In the genomic region with DNA sequence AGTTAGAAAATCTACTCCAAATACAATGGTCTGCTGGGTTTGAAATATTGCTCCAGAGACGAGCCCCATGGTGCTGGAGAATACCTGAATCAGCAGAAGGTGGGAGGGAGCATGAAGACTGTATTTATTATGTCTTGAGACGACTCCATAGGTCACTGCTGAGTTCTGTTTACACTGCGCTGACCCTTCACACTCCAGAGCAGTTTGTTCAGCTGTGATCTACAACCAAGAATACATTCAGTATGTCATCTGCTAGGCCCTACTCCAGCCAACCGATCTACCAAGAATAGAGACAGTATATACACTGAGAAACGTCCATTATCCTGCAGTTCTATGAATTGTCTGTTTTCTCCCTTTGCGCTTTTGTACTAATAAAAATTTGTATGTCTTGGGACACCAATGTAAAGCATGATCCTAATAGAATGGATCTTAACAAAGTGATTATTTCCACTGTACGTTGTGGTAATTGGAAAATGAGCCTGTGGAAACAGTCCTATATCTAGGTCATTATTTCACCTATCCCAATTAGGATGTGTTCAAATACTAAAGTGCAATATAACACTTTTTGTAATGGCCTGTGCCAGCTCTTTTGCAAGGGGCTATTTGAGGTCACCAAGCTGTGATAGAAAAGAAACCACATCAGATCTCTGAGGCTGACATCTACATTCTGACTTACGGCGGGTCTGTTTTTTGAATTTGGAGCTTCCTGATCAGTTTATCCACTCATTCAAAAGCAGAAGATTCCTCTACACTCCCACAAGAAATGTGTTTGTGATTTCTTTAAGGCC, we compare ENCODE assay signal across 12 cellular contexts.
"Had no signal": no experiment of that assay in that cellular context is flagged by ENCODE, and none has a peak within 500 bp of the region (broad histone marks: within the 10 kb centered on the region; RNA-seq: fewer than 3 reads in every experiment).

No MANE protein-coding gene starts in this region.

- H3K9ac ChIP-seq: parathyroid adenoma had no signal

- H2AFZ ChIP-seq: parathyroid adenoma had no signal

- H3K9me3 ChIP-seq: breast epithelium, esophagus muscularis mucosa, stomach, thoracic aorta had no signal

- H3K4me3 ChIP-seq: breast epithelium, esophagus muscularis mucosa, stomach, thoracic aorta had no signal

- DNase-seq: activated CD4-positive, alpha-beta T cell treated with anti-CD3 and anti-CD28 coated beads, Interleukin-2, amount 50 U/mL, for 4 hours; activated gamma-delta T cell; activated naive CD8-positive, alpha-beta T cell treated with anti-CD3 and anti-CD28 coated beads for 36 hours; activated T-cell treated with anti-CD3 and anti-CD28 coated beads, Interleukin-2, amount 50 U/mL, for 1 hour; left colon; retina; stomach had no signal

- H3K27me3 ChIP-seq: breast epithelium, esophagus muscularis mucosa, stomach had no signal

- ATAC-seq: activated CD4-positive, CD25-positive, alpha-beta regulatory T cell treated with anti-CD3 and anti-CD28 coated beads, Interleukin-2, amount 50 U/mL, for 24 hours; left colon had no signal

- H3K4me1 ChIP-seq: breast epithelium, esophagus muscularis mucosa, parathyroid adenoma had no signal

- H3K36me3 ChIP-seq: breast epithelium, esophagus muscularis mucosa, stomach, thoracic aorta had no signal

- H3K27ac ChIP-seq: breast epithelium, esophagus muscularis mucosa, parathyroid adenoma, stomach, thoracic aorta had no signal
